8 cellular contexts compared by ENCODE assay signal in the genomic region with DNA sequence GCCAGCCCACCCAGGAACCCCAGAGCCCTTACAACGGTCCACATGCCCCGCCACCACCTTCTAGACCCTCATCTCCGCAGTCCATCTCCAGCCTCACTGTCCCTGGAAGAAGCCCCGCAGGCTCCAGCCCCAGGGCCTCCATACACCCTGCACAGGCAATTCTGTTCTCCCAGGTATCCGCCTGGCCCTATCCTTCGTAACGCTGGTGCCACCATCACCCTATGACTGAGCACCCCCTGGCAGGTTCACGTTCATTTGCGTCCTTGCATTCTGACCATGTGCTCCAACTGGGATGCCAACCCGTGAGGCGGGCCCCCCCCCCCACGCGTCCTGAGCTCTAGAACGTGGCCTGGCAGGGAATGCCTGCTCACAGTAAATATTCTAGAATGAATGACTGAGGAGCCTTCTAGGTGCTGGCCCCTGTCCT. TPM values are rescaled to one million over a fixed set of nuclear protein-coding genes. Genes with fewer than 3 reads are reported as not detected.
DNase-seq lines count a peak whose midpoint lies in the region; ATAC-seq, FAIRE-seq and TF ChIP-seq lines count a peak whose summit lies in the region.

No MANE protein-coding gene starts in this region.

- TF ChIP-seq CTCF in brain (conservative IDR thresholded peaks at IDR 0.05) (no peak), vagina (IDR thresholded peaks at IDR 0.05) (no peak)

- peaks cover 10% of the 10 kb centered on the region for H3K27me3 Mint-ChIP-seq in stimulated activated naive CD8-positive, alpha-beta T cell treated with anti-CD3 and anti-CD28 coated beads, Interleukin-15, Interleukin-2, amounts not matched to agents 100 ng/mL and 50 ng/mL, for 24 hours
- peaks cover 16% of the 10 kb centered on the region for H3K27me3 Mint-ChIP-seq in brain

- no peak for ATAC-seq in stimulated activated naive CD8-positive, alpha-beta T cell treated with anti-CD3 and anti-CD28 coated beads, Interleukin-15, Interleukin-2, amounts not matched to agents 100 U/mL and 50 U/mL, for 24 hours

- peak overlapping the region; percentile 64 to 71 for H3K4me3 ChIP-seq in mucosa of rectum (ENCODE audit: low read length in 2 of 2)
- peak overlapping the region; percentile 82 to 83 for H3K4me3 ChIP-seq in vagina
- H3K4me3 ChIP-seq in small intestine (ENCODE audit: low read depth in 1 of 2, low read length in 2 of 2): no peak overlapping the region

- FAIRE-seq in HTR-8/SVneo (lab: Jason Lieb, UNC) (no peak), small intestine (lab: Jason Lieb, UNC) (no peak)

- no peak for TF ChIP-seq POLR2A in vagina (IDR thresholded peaks at IDR 0.05)

- H3K9me3 Mint-ChIP-seq in stimulated activated naive CD8-positive, alpha-beta T cell treated with anti-CD3 and anti-CD28 coated beads, Interleukin-15, Interleukin-2, amounts not matched to agents 100 ng/mL and 50 ng/mL, for 24 hours: no peaks in the 10 kb centered on the region
- peaks cover 0 to 6% (median 0%) of the 10 kb centered on the region in 5 experiments for H3K9me3 Mint-ChIP-seq in brain

- peak overlapping the region; percentile 52 to 67 for H3K9ac ChIP-seq in mucosa of rectum (ENCODE audit: low read depth in 1 of 2, low read length in 2 of 2)

- H3K27ac ChIP-seq in mucosa of rectum (ENCODE audit: low read depth in 2 of 2, low read length in 2 of 2): peak overlapping the region; percentile 58 to 64
- peak overlapping the region; percentile 77 for H3K27ac ChIP-seq in vagina
- peak overlapping the region in 1 of 2 donors; percentile 16 for H3K27ac ChIP-seq in small intestine (ENCODE audit: low read depth in 1 of 2, low read length in 1 of 2)

- H3K36me3 Mint-ChIP-seq in stimulated activated naive CD8-positive, alpha-beta T cell treated with anti-CD3 and anti-CD28 coated beads, Interleukin-15, Interleukin-2, amounts not matched to agents 100 ng/mL and 50 ng/mL, for 24 hours (ENCODE audit: low read depth): peaks cover 13% of the 10 kb centered on the region
- peaks cover 8% of the 10 kb centered on the region for H3K36me3 Mint-ChIP-seq in brain

- intact Hi-C loops in vagina (cut with DNase I): no loop called here

- peak overlapping the region; percentile 65 for H3K4me3 Mint-ChIP-seq in stimulated activated naive CD8-positive, alpha-beta T cell treated with anti-CD3 and anti-CD28 coated beads, Interleukin-15, Interleukin-2, amounts not matched to agents 100 ng/mL and 50 ng/mL, for 24 hours
- H3K4me3 Mint-ChIP-seq in brain: peak overlapping the region; percentile 78 to 85 (median 83)

- peaks cover 36% of the 10 kb centered on the region for H3K4me1 Mint-ChIP-seq in stimulated activated naive CD8-positive, alpha-beta T cell treated with anti-CD3 and anti-CD28 coated beads, Interleukin-15, Interleukin-2, amounts not matched to agents 100 ng/mL and 50 ng/mL, for 24 hours (ENCODE audit: low read depth)
- H3K4me1 Mint-ChIP-seq in brain: peaks cover 36% of the 10 kb centered on the region

- no peaks in the 10 kb centered on the region for H3K9me3 ChIP-seq in mucosa of rectum (ENCODE audit: control insufficient read depth in 2 of 2, low read length in 2 of 2)
- H3K9me3 ChIP-seq in vagina: no peaks in the 10 kb centered on the region
- H3K9me3 ChIP-seq in small intestine (ENCODE audit: control insufficient read depth, low read depth): no peaks in the 10 kb centered on the region

- H3K36me3 ChIP-seq in mucosa of rectum (ENCODE audit: control insufficient read depth in 2 of 2, insufficient read depth in 2 of 2, low read length in 2 of 2) (peaks cover 0 to 4% of the 10 kb centered on the region in 2 donors), vagina (no peaks in the 10 kb centered on the region), small intestine (ENCODE audit: control insufficient read depth in 2 of 2, insufficient read depth in 2 of 2, low read length in 2 of 2) (no peaks in the 10 kb centered on the region)

- peak overlapping the region; percentile 85 for H3K27ac Mint-ChIP-seq in stimulated activated naive CD8-positive, alpha-beta T cell treated with anti-CD3 and anti-CD28 coated beads, Interleukin-15, Interleukin-2, amounts not matched to agents 100 ng/mL and 50 ng/mL, for 24 hours
- H3K27ac Mint-ChIP-seq in brain: peak overlapping the region; percentile 53 to 95 (median 91)

- H3K27me3 ChIP-seq in mucosa of rectum (ENCODE audit: control insufficient read depth in 2 of 2, insufficient read depth in 2 of 2, low read length in 2 of 2) (no peaks in the 10 kb centered on the region), vagina (no peaks in the 10 kb centered on the region), small intestine (ENCODE audit: control insufficient read depth in 2 of 2, insufficient read depth in 2 of 2, low read length in 2 of 2) (no peaks in the 10 kb centered on the region)

- no peak for DNase-seq in stimulated activated naive CD8-positive, alpha-beta T cell treated with anti-CD3 and anti-CD28 coated beads, Interleukin-15, Interleukin-2, amounts not matched to agents 100 U/mL and 50 U/mL, for 24 hours
- DNase-seq in vagina (ENCODE audit: extremely low spot score in 2 of 2) (no peak), HTR-8/SVneo (ENCODE audit: insufficient read length, low spot score) (no peak), small intestine (no peak), NCI-H146 (lab: John Stamatoyannopoulos, UW) (no peak)

- peaks cover 7 to 15% of the 10 kb centered on the region in 2 donors for H3K4me1 ChIP-seq in mucosa of rectum (ENCODE audit: control insufficient read depth in 2 of 2, insufficient read depth in 2 of 2, low read length in 2 of 2)
- H3K4me1 ChIP-seq in vagina: peaks cover 27% of the 10 kb centered on the region
- no peaks in the 10 kb centered on the region for H3K4me1 ChIP-seq in small intestine (ENCODE audit: control insufficient read depth in 2 of 2, insufficient read depth in 1 of 2, low read depth in 1 of 2, low read length in 1 of 2)

- WGBS in small intestine, 3 donors: 89 to 91% (median 91%) methylated on average over 14 of the region's 14 CpGs

RNA-seq across cellular contexts. Expression of gene SCARB1, which starts 0.7 kb away (rescaled TPM):
- polyA plus RNA-seq in brain (ENCODE audit: insufficient read depth, low read depth, low replicate concordance): 44.7 TPM
- total RNA-seq in vagina: 20.6 TPM
- 100 to 1,000 TPM in 2 of 3 donors, 10 to 100 TPM in 1; 41.9 to 230 (median 181) TPM for polyA plus RNA-seq in small intestine

RNA-seq across cellular contexts. Expression of gene UBC, which starts 50.1 kb away (rescaled TPM):
- polyA plus RNA-seq in brain (ENCODE audit: insufficient read depth, low read depth, low replicate concordance) (912 TPM), small intestine (1,000 to 10,000 TPM in 2 of 3 donors, 100 to 1,000 TPM in 1; 806 to 1,948 (median 1,527) TPM)
- 2,671 TPM for total RNA-seq in vagina

Comparison
In these comparisons a context has a peak if more than half of its experiments do, and no peak if none do; other contexts are left out.
1. H3K4me3 ChIP-seq: peak in mucosa of rectum (2 of 2) and vagina (2 of 2); none in small intestine (0 of 2).